ENCODE assay signal across 18 cellular contexts in the genomic region with DNA sequence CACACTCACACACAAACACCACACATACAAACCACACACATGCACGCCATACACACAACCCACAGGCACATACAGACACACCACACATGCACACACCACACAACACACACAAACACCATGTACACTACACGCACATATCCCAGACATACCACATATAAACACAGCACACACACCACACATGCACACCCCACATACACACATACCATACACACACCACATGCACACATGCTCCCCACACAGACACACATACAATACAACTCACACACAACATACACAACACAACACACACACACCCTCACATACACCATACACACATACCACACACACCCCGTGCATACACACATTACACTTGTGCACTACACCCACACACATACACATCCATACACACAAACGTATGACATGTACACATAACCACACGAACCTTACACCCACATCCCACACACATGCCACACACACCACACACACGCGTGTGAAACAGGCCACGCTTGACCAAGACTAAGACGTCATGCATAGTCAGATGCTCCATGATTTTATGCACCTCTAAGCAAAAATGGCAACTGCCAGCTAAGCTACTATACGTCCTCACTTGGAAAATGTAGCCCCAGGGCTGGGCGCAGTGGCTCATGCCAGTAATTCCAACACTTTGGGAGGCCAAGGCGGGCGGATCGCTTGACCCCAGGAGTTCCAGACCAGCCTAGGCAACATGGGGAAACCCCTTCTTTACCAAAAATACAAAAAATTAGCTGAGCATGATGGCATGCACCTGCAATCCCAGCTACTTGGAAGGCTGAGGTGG.
DNase-seq lines count a peak whose midpoint lies in the region; ATAC-seq and TF ChIP-seq lines count a peak whose summit lies in the region.
"Had no signal": no experiment of that assay in that cellular context is flagged by ENCODE, and none has a peak within 500 bp of the region (broad histone marks: within the 10 kb centered on the region; RNA-seq: fewer than 3 reads in every experiment).

No MANE protein-coding gene starts in this region.

- H3K4ac ChIP-seq in H9 (ENCODE audit: low read depth, low read length) = no peak overlapping the region

- no peak overlapping the region for H2BK12ac ChIP-seq in H9 (ENCODE audit: insufficient read length, low read depth, low read length)

- WGBS in H9 (ENCODE audit: extremely low coverage, insufficient read length, low lambda C conversion rate) = 100% methylated on average over 1 of the region's 14 CpGs
- WGBS in stomach, 5 donors = 87 to 90% (median 89%) methylated on average over 14 of the region's 14 CpGs

- intact Hi-C loops in stomach (cut with DNase I; ENCODE audit: low total_unique reads) = no loop called here

- H3K14ac ChIP-seq in H9 (ENCODE audit: insufficient read depth, low read length) = no peak overlapping the region; the same call in 1 of the 2 replicates

- TF ChIP-seq POLR2A in stomach (IDR thresholded peaks at IDR 0.05) = peak in 1 of 4 donors; percentile 8

- H3K23me2 ChIP-seq in H9 (ENCODE audit: insufficient read length, low read depth, low read length, poor library complexity, severe bottlenecking) = no peaks in the 10 kb centered on the region

- H3K36me3 ChIP-seq in RWPE2 (ENCODE audit: low read depth) (no peaks in the 10 kb centered on the region), stomach (no peaks in the 10 kb centered on the region)

- H4K91ac ChIP-seq in H9 (ENCODE audit: insufficient read length, low read depth, low read length) = no peak overlapping the region

- H3K27ac Mint-ChIP-seq in H9 = no peak overlapping the region
- H3K27ac Mint-ChIP-seq: CD14-positive monocyte had no signal

- DNase-seq in H9 = no peak
- no peak for DNase-seq in RWPE2 (ENCODE audit: low spot score)
- peak; percentile 34 for DNase-seq in islet precursor cell
- DNase-seq in stomach = peak; percentile 24
- no peak for DNase-seq in activated naive CD4-positive, alpha-beta T cell treated with Interleukin-2 at 50 U/mL for 16 hours
- DNase-seq in GM19238 (ENCODE audit: insufficient read length, low spot score) = no peak
- DNase-seq: AML-193, DMS79 treated with DMSO at 0.1 percent for 48 hours, GM23248, NCI-H1417, NCI-H1930, NCI-H345, NCI-H524 treated with DMSO at 0.1 percent for 48 hours, RPMI8226, SIG-M5 had no signal

- no peak overlapping the region for H2BK5ac ChIP-seq in H9 (ENCODE audit: insufficient read length, low read length)

- no peak overlapping the region for H3K4me3 ChIP-seq in RWPE2 (ENCODE audit: severe bottlenecking)
- H3K4me3 ChIP-seq in stomach = no peak overlapping the region
- H3K4me3 ChIP-seq: GM23248 had no signal

- H3K4me1 Mint-ChIP-seq in H9 = peaks cover 14 to 23% of the 10 kb centered on the region in 2 experiments

- peaks cover 0 to 2% of the 10 kb centered on the region in 2 experiments; a peak in 4 of 5 replicates for H3K9me3 Mint-ChIP-seq in H9

- peaks cover 16% of the 10 kb centered on the region for H3K27me3 Mint-ChIP-seq in H9 (ENCODE audit: low read depth)

- no peak overlapping the region for H2AK5ac ChIP-seq in H9 (ENCODE audit: insufficient read length, low read length)

- H4K8ac ChIP-seq in H9 (replicated peaks; ENCODE audit: insufficient read length, low read depth, low read length) = peak overlapping the region; percentile 32

- no peak overlapping the region for H2AFZ ChIP-seq in H9 (ENCODE audit: low read length)
- H2AFZ ChIP-seq: GM23248 had no signal

- no peaks in the 10 kb centered on the region for H3K27me3 ChIP-seq in H9 (ENCODE audit: insufficient read depth, low read length)
- no peaks in the 10 kb centered on the region for H3K27me3 ChIP-seq in RWPE2 (ENCODE audit: insufficient read depth, poor library complexity, severe bottlenecking)
- no peaks in the 10 kb centered on the region for H3K27me3 ChIP-seq in stomach

- no peak overlapping the region for H3K4me2 ChIP-seq in H9 (ENCODE audit: insufficient read depth, insufficient read length, low read length)

- H2BK20ac ChIP-seq in H9 (ENCODE audit: low read depth, low read length, poor library complexity, severe bottlenecking) = no peak overlapping the region

- H3K56ac ChIP-seq in H9 (ENCODE audit: insufficient read length, low read depth, low read length) = no peak overlapping the region

- H3K9me3 ChIP-seq in H9 (ENCODE audit: control insufficient read depth, low read depth, low read length) (no peaks in the 10 kb centered on the region), RWPE2 (ENCODE audit: severe bottlenecking) (no peaks in the 10 kb centered on the region), stomach (peaks cover 0 to 12% (median 0%) of the 10 kb centered on the region in 4 donors)

- H3K4me3 Mint-ChIP-seq in H9 = no peak overlapping the region
- H3K4me3 Mint-ChIP-seq: CD14-positive monocyte had no signal

- no peaks in the 10 kb centered on the region for H3K79me1 ChIP-seq in H9 (ENCODE audit: insufficient read depth, low read depth, low read length, poor library complexity, severe bottlenecking)

- no peaks in the 10 kb centered on the region; the same call in 1 of the 2 replicates for H3K4me1 ChIP-seq in H9 (ENCODE audit: insufficient read depth, low read length)
- peaks cover 34% of the 10 kb centered on the region for H3K4me1 ChIP-seq in RWPE2 (ENCODE audit: insufficient read depth, poor library complexity, severe bottlenecking)
- peaks cover 5 to 19% (median 10%) of the 10 kb centered on the region in 4 donors for H3K4me1 ChIP-seq in stomach

- no peak overlapping the region for H3K9ac ChIP-seq in H9 (ENCODE audit: extremely low read depth, insufficient read length, low read length)
- H3K9ac ChIP-seq: GM23248 had no signal

- TF ChIP-seq CTCF in H9 (conservative IDR thresholded peaks at IDR 0.05) (no peak), RWPE2 (IDR thresholded peaks at IDR 0.05; ENCODE audit: poor library complexity, severe bottlenecking) (no peak), stomach (IDR thresholded peaks at IDR 0.05) (no peak)

- no peak overlapping the region for H3T11ph ChIP-seq in H9 (ENCODE audit: low read length)

- H3K79me2 ChIP-seq in H9 (ENCODE audit: insufficient read depth, low read length) = no peaks in the 10 kb centered on the region

- H3K27ac ChIP-seq in H9 (ENCODE audit: insufficient read length, low read depth, low read length) = no peak overlapping the region
- peak overlapping the region; percentile 90 for H3K27ac ChIP-seq in RWPE2 (ENCODE audit: poor library complexity, severe bottlenecking)
- peak overlapping the region in 1 of 5 donors; percentile 80 for H3K27ac ChIP-seq in stomach
- H3K27ac ChIP-seq: GM23248 had no signal

- no peak for TF ChIP-seq EP300 in stomach (IDR thresholded peaks at IDR 0.05)

- H3K23ac ChIP-seq in H9 (ENCODE audit: insufficient read length, low read depth, low read length) = no peak overlapping the region

- peaks cover 0 to 5% (median 0%) of the 10 kb centered on the region in 3 experiments; a peak in 1 of 7 replicates for H3K36me3 Mint-ChIP-seq in H9 (ENCODE audit: insufficient read depth in 1 of 3, low read depth in 3 of 3)
- H3K36me3 Mint-ChIP-seq: CD14-positive monocyte had no signal

- no peak overlapping the region for H3K18ac ChIP-seq in H9 (ENCODE audit: insufficient read length, low read depth, low read length)

- peak overlapping the region; percentile 14 for H4K5ac ChIP-seq in H9 (ENCODE audit: insufficient read length, low read depth, low read length)

- H2BK15ac ChIP-seq in H9 (ENCODE audit: low read depth, low read length) = no peak overlapping the region

- no peak overlapping the region for H2BK120ac ChIP-seq in H9 (ENCODE audit: low read depth, low read length, poor library complexity, severe bottlenecking)

- no peak for ATAC-seq in RWPE2 (ENCODE audit: low read depth)
- ATAC-seq in HG02763 (IDR thresholded peaks at IDR 0.05; ENCODE audit: unreplicated experiment) = no peak
- ATAC-seq: SK-N-SH treated with all-trans-retinoic acid at 6 μM for 48 hours had no signal

- H4K20me1 ChIP-seq in H9 (ENCODE audit: control insufficient read depth, insufficient read depth, insufficient read length) = peaks cover 2% of the 10 kb centered on the region

Comparison
In these comparisons a context has a peak if more than half of its experiments do, and no peak if none do; other contexts are left out.
1. DNase-seq: peak in islet precursor cell (single experiment) and stomach (single experiment); none in H9 (single experiment), RWPE2 (single experiment), activated naive CD4-positive, alpha-beta T cell treated with Interleukin-2 at 50 U/mL for 16 hours (single experiment) and GM19238 (single experiment).